In genomic region chr3:179321585-179322322, GRCh38 we compare ENCODE assay signal across 8 cellular contexts. TPM values are rescaled to one million over a fixed set of nuclear protein-coding genes. Genes with fewer than 3 reads are reported as not detected.
DNase-seq lines count a peak whose midpoint lies in the region; ATAC-seq and TF ChIP-seq lines count a peak whose summit lies in the region.

No MANE protein-coding gene starts in this region.

- H3K27ac ChIP-seq in CD4-positive, CD25-positive, alpha-beta regulatory T cell (ENCODE audit: insufficient read depth, low read length, poor library complexity, severe bottlenecking) = peak overlapping the region; percentile 60
- no peak overlapping the region for H3K27ac ChIP-seq in GM23338 (ENCODE audit: low read depth)
- H3K27ac ChIP-seq in liver (ENCODE audit: low read depth in 1 of 2, low read length in 2 of 2) = peak overlapping the region; percentile 86 to 91
- H3K27ac ChIP-seq in testis = peak overlapping the region; percentile 95 to 96

- peaks cover 3% of the 10 kb centered on the region for H3K36me3 Mint-ChIP-seq in CD4-positive, CD25-positive, alpha-beta regulatory T cell
- H3K36me3 Mint-ChIP-seq in GM23338 (ENCODE audit: low read depth) = peaks cover 7% of the 10 kb centered on the region
- H3K36me3 Mint-ChIP-seq in MCF 10A (ENCODE audit: insufficient read depth, unreplicated experiment) = peaks cover 17% of the 10 kb centered on the region

- no peak for ATAC-seq in CD4-positive, CD25-positive, alpha-beta regulatory T cell (ENCODE audit: low read depth in 2 of 2)
- ATAC-seq in GM23338 (peak; percentile 7; the same call in 1 of the 3 replicates), HG02970 (IDR thresholded peaks at IDR 0.05; ENCODE audit: low FRiP score, unreplicated experiment) (no peak), GM21526 (IDR thresholded peaks at IDR 0.05; ENCODE audit: low FRiP score, unreplicated experiment) (no peak)

- peaks cover 16 to 40% (median 30%) of the 10 kb centered on the region in 4 donors for H3K4me1 Mint-ChIP-seq in CD4-positive, CD25-positive, alpha-beta regulatory T cell
- H3K4me1 Mint-ChIP-seq in GM23338 (peaks cover 18% of the 10 kb centered on the region), MCF 10A (ENCODE audit: insufficient read depth, unreplicated experiment) (peaks cover 20% of the 10 kb centered on the region)

- peak overlapping the region; percentile 76 to 91 (median 86) for H3K27ac Mint-ChIP-seq in CD4-positive, CD25-positive, alpha-beta regulatory T cell
- no peak overlapping the region for H3K27ac Mint-ChIP-seq in GM23338
- H3K27ac Mint-ChIP-seq in MCF 10A (ENCODE audit: low read depth, unreplicated experiment) = peak overlapping the region; percentile 29

- CTCF ChIA-PET in MCF 10A (lab: Yijun Ruan, JAX) = interaction anchor here (0.6 to 8.9 kb wide), 32 partner anchors 8 to 889 kb away, joined by 3 to 99 read pairs (median 4); partner anchors contain the start of genes PIK3CA and ZMAT3

- no peak overlapping the region for H3K9ac ChIP-seq in NT2/D1 (ENCODE audit: insufficient read length, low read depth)
- H3K9ac ChIP-seq in liver (ENCODE audit: low read depth in 1 of 2, low read length in 2 of 2) = no peak overlapping the region

- H3K36me3 ChIP-seq in CD4-positive, CD25-positive, alpha-beta regulatory T cell (ENCODE audit: control insufficient read depth, insufficient read depth, low read length) = no peaks in the 10 kb centered on the region
- no peaks in the 10 kb centered on the region for H3K36me3 ChIP-seq in GM23338 (ENCODE audit: insufficient read depth)
- H3K36me3 ChIP-seq in NT2/D1 (ENCODE audit: insufficient read depth, insufficient read length, low read length) = peaks cover 19% of the 10 kb centered on the region
- peaks cover 0 to 4% (median 1%) of the 10 kb centered on the region in 4 donors for H3K36me3 ChIP-seq in liver (ENCODE audit: control insufficient read depth in 4 of 4, insufficient read depth in 3 of 4, low read depth in 1 of 4, low read length in 3 of 4)
- H3K36me3 ChIP-seq in testis (ENCODE audit: low read depth, missing control alignments) = no peaks in the 10 kb centered on the region

- peak overlapping the region; percentile 87 to 93 (median 90) for H3K4me3 Mint-ChIP-seq in CD4-positive, CD25-positive, alpha-beta regulatory T cell
- H3K4me3 Mint-ChIP-seq in GM23338 (peak overlapping the region; percentile 57), MCF 10A (ENCODE audit: unreplicated experiment) (peak overlapping the region; percentile 81)

- no peaks in the 10 kb centered on the region for H3F3A ChIP-seq in GM23338 (replicated peaks; ENCODE audit: low read depth)

- no TSS peak for BruUV-seq in MCF 10A (replicated peaks; lab: Mats Ljungman, UMichigan)

- peaks cover 29% of the 10 kb centered on the region for H3K4me1 ChIP-seq in CD4-positive, CD25-positive, alpha-beta regulatory T cell (ENCODE audit: control insufficient read depth, insufficient read depth, low read length, poor library complexity, severe bottlenecking)
- H3K4me1 ChIP-seq in GM23338 (ENCODE audit: insufficient read depth) (peaks cover 22% of the 10 kb centered on the region), NT2/D1 (ENCODE audit: insufficient read depth, insufficient read length) (no peaks in the 10 kb centered on the region), liver (ENCODE audit: control insufficient read depth in 4 of 4, insufficient read depth in 4 of 4, low read length in 3 of 4) (peaks cover 2 to 26% (median 13%) of the 10 kb centered on the region in 4 donors), testis (peaks cover 7% of the 10 kb centered on the region)

- H3K9me3 Mint-ChIP-seq in CD4-positive, CD25-positive, alpha-beta regulatory T cell = no peaks in the 10 kb centered on the region
- no peaks in the 10 kb centered on the region for H3K9me3 Mint-ChIP-seq in GM23338
- no peaks in the 10 kb centered on the region for H3K9me3 Mint-ChIP-seq in MCF 10A (ENCODE audit: unreplicated experiment)

- H3K9me2 ChIP-seq in GM23338 (ENCODE audit: insufficient read depth) = no peaks in the 10 kb centered on the region

- peaks cover 4% of the 10 kb centered on the region for H3K27me3 ChIP-seq in CD4-positive, CD25-positive, alpha-beta regulatory T cell (ENCODE audit: control insufficient read depth, insufficient read depth, low read length)
- H3K27me3 ChIP-seq in GM23338 (ENCODE audit: insufficient read depth) (peaks cover 6% of the 10 kb centered on the region; the same call in 1 of the 2 replicates), NT2/D1 (ENCODE audit: insufficient read depth, insufficient read length) (no peaks in the 10 kb centered on the region), liver (ENCODE audit: control insufficient read depth in 4 of 4, insufficient read depth in 4 of 4, low read length in 3 of 4) (no peaks in the 10 kb centered on the region), testis (no peaks in the 10 kb centered on the region)

- H3K27me3 Mint-ChIP-seq in CD4-positive, CD25-positive, alpha-beta regulatory T cell = peaks cover 10% of the 10 kb centered on the region
- H3K27me3 Mint-ChIP-seq in GM23338 (ENCODE audit: insufficient read depth, low read depth, poor library complexity) = peaks cover 6% of the 10 kb centered on the region
- H3K27me3 Mint-ChIP-seq in MCF 10A (ENCODE audit: insufficient read depth, unreplicated experiment) = no peaks in the 10 kb centered on the region

- H4K20me1 ChIP-seq in GM23338 (replicated peaks; ENCODE audit: insufficient read depth) = peaks cover 11% of the 10 kb centered on the region; the same call in 1 of the 2 replicates

- peak overlapping the region; percentile 90 for H3K4me2 ChIP-seq in GM23338

- TF ChIP-seq CTCF in GM23338 (conservative IDR thresholded peaks at IDR 0.05; ENCODE audit: low read depth in 2 of 2) (peak; percentile 72 to 74), MCF 10A (IDR thresholded peaks at IDR 0.05; ENCODE audit: unreplicated experiment) (peak; percentile 30), liver (IDR thresholded peaks at IDR 0.05; ENCODE audit: low read depth, low read length, missing input control) (peak; percentile 38), testis (IDR thresholded peaks at IDR 0.05) (peak; percentile 40 to 57 (median 49))

- intact Hi-C loops in MCF 10A (cut with micrococcal nuclease) (no loop called here), testis (cut with DNase I; ENCODE audit: low total_unique reads) (loop anchor here (5.0 kb wide), 1 partner anchor 174 kb away; the partner anchor contains the start of gene PIK3CA)

- POLR2A ChIA-PET in MCF 10A (lab: Yijun Ruan, JAX) = interaction anchor here (0.6 to 4.2 kb wide), 15 partner anchors 26 to 1532 kb away, joined by 3 to 45 read pairs (median 4); partner anchors contain the start of genes ACTL6A, PIK3CA and ZMAT3

- WGBS in liver = 27% methylated on average over 12 of the region's 12 CpGs
- 4 to 16% methylated on average over 12 of the region's 12 CpGs for WGBS in testis, 2 donors

- no peaks in the 10 kb centered on the region for H3K9me3 ChIP-seq in CD4-positive, CD25-positive, alpha-beta regulatory T cell (ENCODE audit: control insufficient read depth in 2 of 2, low read length in 2 of 2)
- H3K9me3 ChIP-seq in NT2/D1 (ENCODE audit: insufficient read depth, low read length) (no peaks in the 10 kb centered on the region), liver (ENCODE audit: control insufficient read depth in 4 of 4, low read length in 3 of 4) (no peaks in the 10 kb centered on the region), testis (no peaks in the 10 kb centered on the region)

- peaks cover 33% of the 10 kb centered on the region for H3K79me2 ChIP-seq in GM23338 (replicated peaks; ENCODE audit: insufficient read depth)

- TF ChIP-seq POLR2A in testis (IDR thresholded peaks at IDR 0.05) = no peak

- DNase-seq in CD4-positive, CD25-positive, alpha-beta regulatory T cell = peak in 1 of 3 donors; percentile 52
- peak; percentile 66 for DNase-seq in GM23338 (ENCODE audit: low spot score)
- DNase-seq in NT2/D1 (ENCODE audit: low read depth, low spot score) = no peak
- peak; percentile 59 for DNase-seq in MCF 10A (ENCODE audit: unreplicated experiment)
- peak; percentile 58 for DNase-seq in testis

- TF ChIP-seq RAD21 in liver (IDR thresholded peaks at IDR 0.05) = peak; percentile 64 to 70

- H2AFZ ChIP-seq in GM23338 = peak overlapping the region; percentile 97

- H3K4me3 ChIP-seq in CD4-positive, CD25-positive, alpha-beta regulatory T cell (ENCODE audit: low read depth, low read length) = peak overlapping the region; percentile 82
- peak overlapping the region; percentile 80 for H3K4me3 ChIP-seq in GM23338
- H3K4me3 ChIP-seq in NT2/D1 (ENCODE audit: insufficient read length, low read depth) = peak overlapping the region; percentile 97
- H3K4me3 ChIP-seq in liver (ENCODE audit: low read depth in 1 of 3, low read length in 3 of 3) = peak overlapping the region; percentile 66 to 95 (median 93)
- H3K4me3 ChIP-seq in testis = peak overlapping the region; percentile 59 to 91

TF ChIP-seq in GM23338, 12 proteins besides CTCF, POLR2A, EP300 and RAD21 (continues in another document):
- no peak for TF ChIP-seq ZNF331 (CRISPR knock-in tag; IDR thresholded peaks at IDR 0.05; ENCODE audit: low read depth)

TF ChIP-seq in liver, 16 proteins besides CTCF, POLR2A, EP300 and RAD21 (continues in another document):
- TF ChIP-seq FOXA1 (IDR thresholded peaks at IDR 0.05) (no peak), FOXA2 (IDR thresholded peaks at IDR 0.05) (no peak), EGR1 (IDR thresholded peaks at IDR 0.05; ENCODE audit: low read depth in 2 of 2) (no peak)

RNA-seq across cellular contexts. Expression of gene ZNF639, which starts 1.1 kb away (rescaled TPM):
- 58.8 TPM for total RNA-seq in CD4-positive, CD25-positive, alpha-beta regulatory T cell
- 10 to 100 TPM; 41.9 to 55.0 (median 49.9) TPM for polyA plus RNA-seq in CD4-positive, CD25-positive, alpha-beta regulatory T cell
- total RNA-seq in GM23338 (2014; rRNA removed; shearing (Covaris generic)) = 58.3 and 62.8 TPM in 2 replicates
- polyA plus RNA-seq in GM23338 (2016; fragmentation: Nextera tagmentation; extraction: Ambion mirVana) = 30.0 and 33.6 TPM in 2 replicates
- 35.5 and 52.8 TPM in 2 replicates for total RNA-seq in MCF 10A (2022)
- 10 to 100 TPM; 21.1 to 23.4 TPM for total RNA-seq in liver
- 10 to 100 TPM in 1 of 2 donors, 1 to 10 TPM in 1; 8.7 to 11.6 TPM for polyA plus RNA-seq in liver
- total RNA-seq in testis = 10 to 100 TPM; 36.7 to 37.6 TPM
- polyA plus RNA-seq in testis (ENCODE audit: insufficient read depth, low read depth, low replicate concordance) = 29.3 TPM

RNA-seq across cellular contexts. Expression of gene MFN1, which starts 25.8 kb away (rescaled TPM):
- 45.6 TPM for total RNA-seq in CD4-positive, CD25-positive, alpha-beta regulatory T cell
- 10 to 100 TPM; 10.5 to 14.2 (median 10.7) TPM for polyA plus RNA-seq in CD4-positive, CD25-positive, alpha-beta regulatory T cell
- total RNA-seq in GM23338 (2014; rRNA removed; shearing (Covaris generic)) = 31.4 and 36.2 TPM in 2 replicates
- polyA plus RNA-seq in GM23338 (2016; fragmentation: Nextera tagmentation; extraction: Ambion mirVana) (12.6 and 16.1 TPM in 2 replicates), liver (1 to 10 TPM; 6.4 to 8.4 TPM), testis (ENCODE audit: insufficient read depth, low read depth, low replicate concordance) (23.1 TPM)
- total RNA-seq in MCF 10A (2022) (50.1 and 63.7 TPM in 2 replicates), liver (10 to 100 TPM; 17.1 to 31.9 TPM), testis (10 to 100 TPM; 39.5 to 50.9 TPM)
